ENCODE assay signal across 8 cellular contexts in genomic region chr11:73598719-73599379, GRCh38. TPM values are rescaled to one million over a fixed set of nuclear protein-coding genes. Genes with fewer than 3 reads are reported as not detected.
DNase-seq lines count a peak whose midpoint lies in the region; TF ChIP-seq lines count a peak whose summit lies in the region.

No MANE protein-coding gene starts in this region.

- no peaks in the 10 kb centered on the region for H3K9me3 ChIP-seq in colonic mucosa

- TF ChIP-seq CTCF in KMS-11 (conservative IDR thresholded peaks at IDR 0.05; ENCODE audit: low read depth, low read length) (no peak), colonic mucosa (IDR thresholded peaks at IDR 0.05) (no peak), neural crest cell (conservative IDR thresholded peaks at IDR 0.05) (no peak)

- H3K27me3 Mint-ChIP-seq in neural crest cell (ENCODE audit: low read depth) = no peaks in the 10 kb centered on the region

- H3K9ac ChIP-seq in KMS-11 (peak overlapping the region; percentile 57; the same call in 1 of the 2 replicates), colonic mucosa (ENCODE audit: low read depth in 2 of 2, low read length in 2 of 2) (peak overlapping the region; percentile 69 to 86)

- H3K9me3 Mint-ChIP-seq in neural crest cell = no peaks in the 10 kb centered on the region

- H3K27ac Mint-ChIP-seq in neural crest cell (ENCODE audit: unreplicated experiment) = peak overlapping the region; percentile 96

- H3K4me1 ChIP-seq in KMS-11 (ENCODE audit: low read depth, poor library complexity, severe bottlenecking) (peaks cover 6% of the 10 kb centered on the region), colonic mucosa (peaks cover 3% of the 10 kb centered on the region)

- no peaks in the 10 kb centered on the region for H4K20me1 ChIP-seq in KMS-11 (ENCODE audit: insufficient read depth)

- intact Hi-C loops in colonic mucosa (cut with DNase I) = no loop called here

- H3K4me3 ChIP-seq in KMS-11 (IDR thresholded peaks at IDR 0.05; ENCODE audit: insufficient read depth, low read depth, low read length) = no peak overlapping the region
- peak overlapping the region; percentile 79 for H3K4me3 ChIP-seq in colonic mucosa

- peak overlapping the region; percentile 94 for H3K4me3 Mint-ChIP-seq in neural crest cell

- H3K27ac ChIP-seq in KMS-11 (no peak overlapping the region), colonic mucosa (peak overlapping the region; percentile 80)

- H3K4me2 ChIP-seq in KMS-11 = peak overlapping the region; percentile 83

- H3K36me3 Mint-ChIP-seq in neural crest cell (ENCODE audit: low read depth) = no peaks in the 10 kb centered on the region

- DNase-seq in NCI-H526 treated with DMSO at 0.1 percent for 48 hours (lab: John Stamatoyannopoulos, UW) (peak; percentile 52), NCI-H526 (lab: John Stamatoyannopoulos, UW) (no peak), colonic mucosa (no peak), neural crest cell (ENCODE audit: low read depth, low spot score) (no peak), NCI-H1436 treated with DMSO at 0.1 percent for 48 hours (lab: John Stamatoyannopoulos, UW) (no peak), NCI-H2029 treated with DMSO at 0.1 percent for 48 hours (lab: John Stamatoyannopoulos, UW) (no peak), DMS 273 treated with DMSO at 0.1 percent for 48 hours (lab: John Stamatoyannopoulos, UW) (no peak)

- no peaks in the 10 kb centered on the region for H3K27me3 ChIP-seq in KMS-11 (ENCODE audit: insufficient read depth, low read depth)
- H3K27me3 ChIP-seq in colonic mucosa = no peaks in the 10 kb centered on the region

- H3K4me1 Mint-ChIP-seq in neural crest cell = peaks cover 36% of the 10 kb centered on the region

- peak overlapping the region; percentile 89 for H2AFZ ChIP-seq in KMS-11 (ENCODE audit: low read depth)

- no peaks in the 10 kb centered on the region for H3K36me3 ChIP-seq in KMS-11 (ENCODE audit: insufficient read depth)
- no peaks in the 10 kb centered on the region for H3K36me3 ChIP-seq in colonic mucosa

- peaks cover 6% of the 10 kb centered on the region; the same call in 1 of the 2 replicates for H3K79me2 ChIP-seq in KMS-11 (ENCODE audit: insufficient read depth, low read depth)

RNA-seq across cellular contexts. Expression of gene FAM168A, which starts 0.9 kb away (rescaled TPM):
- 10 to 100 TPM; 16.9 to 21.6 TPM for total RNA-seq in colonic mucosa
- 46.6 and 47.3 TPM in 2 replicates for total RNA-seq in neural crest cell

RNA-seq across cellular contexts. Expression of gene PLEKHB1, which starts 47.5 kb away (rescaled TPM):
- total RNA-seq in colonic mucosa (10 to 100 TPM; 12.3 to 20.1 TPM), neural crest cell (42.6 and 42.7 TPM in 2 replicates)
